In the genomic region with DNA sequence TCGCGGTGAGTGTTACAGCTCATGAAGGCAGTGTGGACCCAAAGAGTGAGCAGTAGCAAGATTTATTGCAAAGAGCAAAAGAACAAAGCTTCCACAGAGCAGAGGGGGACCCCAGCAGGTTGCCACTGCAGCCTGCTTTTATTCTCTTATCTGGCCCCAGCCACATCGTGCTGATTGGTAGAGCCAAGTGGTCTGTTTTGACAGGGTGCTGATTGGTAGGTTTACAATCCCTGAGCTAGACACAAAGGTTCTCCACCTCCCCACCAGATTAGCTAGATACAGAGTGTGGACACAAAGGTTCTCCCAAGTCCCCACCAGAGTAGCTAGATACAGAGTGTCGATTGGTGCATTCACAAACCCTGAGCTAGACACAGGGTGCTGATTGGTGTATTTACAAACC, we compare ENCODE assay signal across 1 cellular context.
TF ChIP-seq lines count a peak whose summit lies in the region.
"Not testable (repeated sequence)": the region's sequence is repeated elsewhere in the genome, so short reads cannot be mapped to it uniquely, and the experiment has no call there.

No MANE protein-coding gene starts in this region.

TF ChIP-seq in K562, 482 proteins besides CTCF, POLR2A, EP300 and RAD21 (continued from another document):
- peak; percentile 71; the same call in 1 of the 2 replicates for TF ChIP-seq CHAMP1 (IDR thresholded peaks at IDR 0.05)
- TF ChIP-seq SUPT5H (IDR thresholded peaks at IDR 0.05) = peak; percentile 62; the same call in 1 of the 2 replicates
- TF ChIP-seq MBD2 (IDR thresholded peaks at IDR 0.05; ENCODE audit: borderline replicate concordance, low read depth) = peak; percentile 70
- peak; percentile 62 for TF ChIP-seq MEIS2 (IDR thresholded peaks at IDR 0.05; ENCODE audit: partially characterized antibody)
- TF ChIP-seq ASH1L (IDR thresholded peaks at IDR 0.05; ENCODE audit: borderline replicate concordance, low read depth, partially characterized antibody) = peak; percentile 65
- TF ChIP-seq AFF1 (IDR thresholded peaks at IDR 0.05; ENCODE audit: low read depth in 1 of 2, partially characterized antibody in 2 of 2) = peak in 1 of 2 experiments; percentile 9
- TF ChIP-seq PBX2 (CRISPR knock-in tag; IDR thresholded peaks at IDR 0.05; ENCODE audit: low read depth) = not testable (repeated sequence)
- 0 out of 2 replicates have a peak, but pooled peaks have one; percentile 36 for TF ChIP-seq PBX2 (tag; conservative IDR thresholded peaks at IDR 0.05; ENCODE audit: low read depth)
- TF ChIP-seq TAF1 (IDR thresholded peaks at IDR 0.05; ENCODE audit: control insufficient read depth, extremely low read depth, insufficient read depth, low read length, severe bottlenecking) = peak; percentile 47
- peak; percentile 81 for TF ChIP-seq SOX6 (IDR thresholded peaks at IDR 0.05)
- TF ChIP-seq PML (IDR thresholded peaks at IDR 0.05; ENCODE audit: low read length) = peak; percentile 46; the same call in 1 of the 2 replicates
- peak; percentile 95 for TF ChIP-seq SREBF1 (IDR thresholded peaks at IDR 0.05; ENCODE audit: borderline replicate concordance, low read depth, low read length)
- TF ChIP-seq POLR2B (IDR thresholded peaks at IDR 0.05; ENCODE audit: low read depth, partially characterized antibody) = peak; percentile 65
- TF ChIP-seq MTA3 (IDR thresholded peaks at IDR 0.05; ENCODE audit: borderline replicate concordance) = peak; percentile 94
- 0 out of 2 replicates have a peak, but pooled peaks have one; percentile 14 for TF ChIP-seq POLR2AphosphoS5 (IDR thresholded peaks at IDR 0.05; ENCODE audit: control insufficient read depth, insufficient read depth, low read depth, low read length)
- peak; percentile 87 for TF ChIP-seq CC2D1A (IDR thresholded peaks at IDR 0.05)
- TF ChIP-seq FOXA3 (CRISPR knock-in tag; conservative IDR thresholded peaks at IDR 0.05 in 1 of 2, IDR thresholded peaks at IDR 0.05 in 1 of 2) = 0 out of 4 replicates have a peak, but pooled peaks of 1 of the 2 experiments have one; percentile 17
- TF ChIP-seq ZNF445 (CRISPR knock-in tag; IDR thresholded peaks at IDR 0.05; ENCODE audit: low read depth) = peak; percentile 97
- 0 out of 2 replicates have a peak, but pooled peaks have one; percentile 39 for TF ChIP-seq PKNOX1 (IDR thresholded peaks at IDR 0.05)
- TF ChIP-seq, protein P1, sequence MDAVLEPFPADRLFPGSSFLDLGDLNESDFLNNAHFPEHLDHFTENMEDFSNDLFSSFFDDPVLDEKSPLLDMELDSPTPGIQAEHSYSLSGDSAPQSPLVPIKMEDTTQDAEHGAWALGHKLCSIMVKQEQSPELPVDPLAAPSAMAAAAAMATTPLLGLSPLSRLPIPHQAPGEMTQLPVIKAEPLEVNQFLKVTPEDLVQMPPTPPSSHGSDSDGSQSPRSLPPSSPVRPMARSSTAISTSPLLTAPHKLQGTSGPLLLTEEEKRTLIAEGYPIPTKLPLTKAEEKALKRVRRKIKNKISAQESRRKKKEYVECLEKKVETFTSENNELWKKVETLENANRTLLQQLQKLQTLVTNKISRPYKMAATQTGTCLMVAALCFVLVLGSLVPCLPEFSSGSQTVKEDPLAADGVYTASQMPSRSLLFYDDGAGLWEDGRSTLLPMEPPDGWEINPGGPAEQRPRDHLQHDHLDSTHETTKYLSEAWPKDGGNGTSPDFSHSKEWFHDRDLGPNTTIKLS (IDR thresholded peaks at IDR 0.05; ENCODE audit: borderline replicate concordance, low read depth) = peak; percentile 86; the same call in 1 of the 2 replicates
- TF ChIP-seq FOXM1 (IDR thresholded peaks at IDR 0.05; ENCODE audit: low read depth) = peak; percentile 44; the same call in 1 of the 2 replicates
- 0 out of 2 replicates have a peak, but pooled peaks have one; percentile 46 for TF ChIP-seq FOXM1 (CRISPR knock-in tag; IDR thresholded peaks at IDR 0.05; ENCODE audit: low read depth)
- TF ChIP-seq TCF3 (CRISPR knock-in tag; IDR thresholded peaks at IDR 0.05) = 0 out of 2 replicates have a peak, but pooled peaks have one; percentile 11
- peak; percentile 76 for TF ChIP-seq GATA2 (CRISPR knock-in tag; IDR thresholded peaks at IDR 0.05)
- TF ChIP-seq FOS (IDR thresholded peaks at IDR 0.05; ENCODE audit: extremely low read depth, insufficient read length) = peak; percentile 63
- TF ChIP-seq NFYB (IDR thresholded peaks at IDR 0.05; ENCODE audit: extremely low read depth, insufficient read length) = peak; percentile 82
